In the genomic region with DNA sequence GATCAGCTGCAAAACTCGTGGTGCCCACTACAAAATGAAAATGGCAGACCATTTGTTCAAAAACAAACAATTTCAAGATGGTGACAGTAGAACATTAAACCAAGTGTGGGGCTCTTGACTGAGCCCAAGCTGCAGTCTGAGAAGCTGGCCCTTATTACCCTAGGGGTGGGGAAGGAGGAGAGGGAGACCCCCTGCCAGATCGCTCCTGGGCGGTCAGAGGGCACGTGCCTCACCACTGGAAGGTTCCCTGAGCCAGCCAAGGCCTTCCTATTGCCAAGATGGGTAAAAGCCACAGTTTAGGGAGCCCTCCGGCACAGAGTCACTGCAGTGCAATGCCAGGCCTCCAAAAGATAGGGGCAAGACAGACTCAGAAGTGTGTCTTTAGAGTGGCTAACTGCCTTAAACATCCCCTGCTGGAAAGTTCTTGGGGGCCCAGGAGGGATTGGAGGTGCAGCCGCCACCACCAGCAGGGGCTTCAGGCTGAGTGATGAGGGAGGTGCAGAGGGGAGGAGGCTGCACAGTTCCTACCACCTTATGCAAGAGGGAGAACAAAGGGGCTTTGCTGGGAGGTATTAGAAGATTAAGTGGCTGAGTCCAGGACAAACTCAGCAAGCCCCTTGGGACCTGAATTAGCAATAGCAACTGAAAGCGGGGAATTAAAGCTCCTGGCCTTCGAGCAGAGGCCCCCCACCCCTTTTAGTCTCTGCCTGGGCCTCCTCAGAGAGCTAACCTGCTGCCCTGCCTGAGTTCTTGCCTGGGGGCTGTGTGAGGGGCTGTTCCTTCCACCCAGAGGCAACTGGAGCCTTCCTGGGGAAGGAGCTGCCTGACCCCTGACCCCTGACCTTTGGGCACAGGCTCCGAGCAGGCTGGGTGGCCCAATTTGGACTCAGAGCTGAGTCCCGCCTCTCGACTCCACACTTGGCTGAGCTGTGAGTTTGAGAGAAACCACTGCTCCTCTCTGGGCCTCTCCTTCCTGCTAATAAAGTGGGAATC, we compare ENCODE assay signal across 17 cellular contexts.
DNase-seq lines count a peak whose midpoint lies in the region; ATAC-seq and TF ChIP-seq lines count a peak whose summit lies in the region.
"Had no signal": no experiment of that assay in that cellular context is flagged by ENCODE, and none has a peak within 500 bp of the region (broad histone marks: within the 10 kb centered on the region; RNA-seq: fewer than 3 reads in every experiment).

No MANE protein-coding gene starts in this region.

- in situ Hi-C loops in HAP-1 (cut with MboI; ENCODE audit: low sequenced_read_pairs): no loop called here

- H3K9me3 Mint-ChIP-seq in endodermal cell: no peaks in the 10 kb centered on the region
- H3K9me3 Mint-ChIP-seq: CD8-positive, alpha-beta memory T cell had no signal

- H3K4me1 ChIP-seq in HAP-1 (peaks cover 24% of the 10 kb centered on the region), endodermal cell (ENCODE audit: control insufficient read depth, insufficient read depth, low read length) (peaks cover 10% of the 10 kb centered on the region), upper lobe of right lung (no peaks in the 10 kb centered on the region)

- H3K36me3 ChIP-seq in HAP-1 (replicated peaks) (no peaks in the 10 kb centered on the region), endodermal cell (ENCODE audit: control insufficient read depth, insufficient read depth, low read length) (no peaks in the 10 kb centered on the region), upper lobe of right lung (no peaks in the 10 kb centered on the region)
- H3K36me3 ChIP-seq: SJSA1 had no signal

- ATAC-seq in upper lobe of right lung: no peak
- ATAC-seq in GM21619 (IDR thresholded peaks at IDR 0.05; ENCODE audit: unreplicated experiment): no peak
- ATAC-seq in HG02981 (IDR thresholded peaks at IDR 0.05; ENCODE audit: unreplicated experiment): no peak
- no peak for ATAC-seq in T-helper 17 cell

- TF ChIP-seq CTCF in endodermal cell (conservative IDR thresholded peaks at IDR 0.05) (peak; percentile 22), upper lobe of right lung (IDR thresholded peaks at IDR 0.05) (no peak)

- H3K9me3 ChIP-seq in HAP-1 (no peaks in the 10 kb centered on the region), endodermal cell (ENCODE audit: control insufficient read depth, low read length) (no peaks in the 10 kb centered on the region), upper lobe of right lung (no peaks in the 10 kb centered on the region), T-helper 17 cell (ENCODE audit: control insufficient read depth, low read length, poor library complexity, severe bottlenecking) (no peaks in the 10 kb centered on the region)
- H3K9me3 ChIP-seq: SJSA1 had no signal

- peak; percentile 82 to 94 for DNase-seq in HAP-1 (ENCODE audit: low spot score in 2 of 2)
- peak; percentile 97 for DNase-seq in NCI-H82 treated with DMSO at 0.1 percent for 48 hours (lab: John Stamatoyannopoulos, UW; ENCODE audit: unreplicated experiment)
- DNase-seq in endodermal cell: no peak
- DNase-seq in upper lobe of right lung: peak; percentile 41
- no peak for DNase-seq in T-helper 17 cell
- DNase-seq: KG1; NCI-H1092; NCI-H187; NCI-H2171; NCI-H510A; NK-92 treated with Interleukin-12 subunit alpha and Interleukin-12 subunit beta, amount 100 ng/mL, for 24 hours; SW 1271 had no signal

- H3K27ac ChIP-seq in endodermal cell (ENCODE audit: low read depth, low read length) (peak overlapping the region; percentile 25), upper lobe of right lung (no peak overlapping the region)
- H3K27ac ChIP-seq: RWPE1, SJSA1 had no signal

- H3K4me3 ChIP-seq in HAP-1 (no peak overlapping the region), endodermal cell (ENCODE audit: low read length) (no peak overlapping the region), upper lobe of right lung (no peak overlapping the region)
- H3K4me3 ChIP-seq: SJSA1 had no signal

- H3K27ac Mint-ChIP-seq in endodermal cell (peak overlapping the region; percentile 55), T-helper 17 cell (no peak overlapping the region)

- intact Hi-C loops in upper lobe of right lung (cut with DNase I): no loop called here

- H3K4me3 Mint-ChIP-seq in endodermal cell: no peak overlapping the region
- H3K4me3 Mint-ChIP-seq in T-helper 17 cell: no peak overlapping the region
- H3K4me3 Mint-ChIP-seq: CD8-positive, alpha-beta memory T cell had no signal

- 75 to 84% methylated on average over 9 to 11 of the region's 11 CpGs for WGBS in endodermal cell (ENCODE audit: insufficient coverage in 1 of 2, insufficient read length in 1 of 2), 2 experiments

- no peak overlapping the region for H3K9ac ChIP-seq in endodermal cell (ENCODE audit: extremely low read depth, low read length, poor library complexity, severe bottlenecking)

- H3K27me3 ChIP-seq in HAP-1 (ENCODE audit: low read depth) (no peaks in the 10 kb centered on the region), endodermal cell (ENCODE audit: control insufficient read depth, insufficient read depth, low read length, poor library complexity, severe bottlenecking) (no peaks in the 10 kb centered on the region), upper lobe of right lung (peaks cover 1% of the 10 kb centered on the region)
- H3K27me3 ChIP-seq: SJSA1 had no signal

- no peaks in the 10 kb centered on the region for H3K36me3 Mint-ChIP-seq in endodermal cell (ENCODE audit: low read depth)
- H3K36me3 Mint-ChIP-seq in T-helper 17 cell (ENCODE audit: low read depth): no peaks in the 10 kb centered on the region
- H3K36me3 Mint-ChIP-seq: CD8-positive, alpha-beta memory T cell had no signal

- H3K27me3 Mint-ChIP-seq in endodermal cell (ENCODE audit: insufficient read depth) (peaks cover 3% of the 10 kb centered on the region), T-helper 17 cell (peaks cover 21% of the 10 kb centered on the region)

- H3K4me1 Mint-ChIP-seq in endodermal cell (peaks cover 21% of the 10 kb centered on the region), T-helper 17 cell (peaks cover 2% of the 10 kb centered on the region)
- H3K4me1 Mint-ChIP-seq: CD8-positive, alpha-beta memory T cell had no signal

Comparison
In these comparisons a context has a peak if more than half of its experiments do, and no peak if none do; other contexts are left out.
1. DNase-seq: peak in HAP-1 (2 of 2), NCI-H82 treated with DMSO at 0.1 percent for 48 hours (single experiment) and upper lobe of right lung (single experiment); none in endodermal cell (single experiment) and T-helper 17 cell (0 of 3).